In the genomic region with DNA sequence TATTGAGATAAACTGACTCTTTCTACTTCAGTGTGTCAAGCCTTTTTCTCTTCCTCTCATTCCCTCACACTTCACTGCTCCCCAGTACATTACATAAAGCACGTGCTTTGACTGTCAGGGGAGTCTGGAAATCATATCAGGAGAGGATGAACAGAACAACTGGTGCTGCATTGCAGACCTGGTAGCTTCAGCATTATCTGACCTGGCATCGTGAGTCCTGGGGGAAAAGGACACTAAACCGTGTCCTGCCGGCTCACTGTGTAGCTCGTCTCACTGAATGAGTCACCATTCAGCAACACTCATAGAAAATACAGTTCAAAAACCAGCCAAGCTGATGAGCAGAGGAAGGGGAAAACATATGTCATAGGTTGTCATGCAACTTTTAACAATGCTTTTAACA, we compare ENCODE assay signal across 12 cellular contexts.
A peak's percentile ranks its signal among the peaks of the same experiment; 100 is the strongest.
DNase-seq lines count a peak whose midpoint lies in the region; ATAC-seq and TF ChIP-seq lines count a peak whose summit lies in the region.
"Had no signal": no experiment of that assay in that cellular context is flagged by ENCODE, and none has a peak within 500 bp of the region (broad histone marks: within the 10 kb centered on the region; RNA-seq: fewer than 3 reads in every experiment).

No MANE protein-coding gene starts in this region.

- ATAC-seq in HG02798 (IDR thresholded peaks at IDR 0.05; ENCODE audit: poor library complexity, unreplicated experiment) = peak; percentile 41
- ATAC-seq in HG02571 (IDR thresholded peaks at IDR 0.05; ENCODE audit: unreplicated experiment) = no peak
- ATAC-seq in HG02678 (IDR thresholded peaks at IDR 0.05; ENCODE audit: unreplicated experiment) = no peak

- DNase-seq in Ammon's horn (ENCODE audit: low spot score) (peak; percentile 38), RPMI7951 (ENCODE audit: low read depth) (peak; percentile 23), foreskin fibroblast (peak; percentile 55 to 79), HuH-7.5 (ENCODE audit: low spot score) (no peak), NCI-H526 (lab: John Stamatoyannopoulos, UW) (no peak)
- DNase-seq: CD4-positive, alpha-beta T cell; effector CD8-positive, alpha-beta T cell; upper lobe of left lung had no signal

- TF ChIP-seq CTCF in foreskin fibroblast (IDR thresholded peaks at IDR 0.05; ENCODE audit: low read depth, low read length) = no peak

- no peak overlapping the region for H3K4me3 ChIP-seq in foreskin fibroblast (ENCODE audit: low read depth in 1 of 2, low read length in 2 of 2)
- H3K4me3 ChIP-seq: lung, upper lobe of left lung had no signal

Comparison
In these comparisons a context has a peak if more than half of its experiments do, and no peak if none do; other contexts are left out.
1. DNase-seq: peak in Ammon's horn (single experiment), RPMI7951 (single experiment) and foreskin fibroblast (2 of 2); none in HuH-7.5 (single experiment) and NCI-H526 (0 of 2).